In the genomic region with DNA sequence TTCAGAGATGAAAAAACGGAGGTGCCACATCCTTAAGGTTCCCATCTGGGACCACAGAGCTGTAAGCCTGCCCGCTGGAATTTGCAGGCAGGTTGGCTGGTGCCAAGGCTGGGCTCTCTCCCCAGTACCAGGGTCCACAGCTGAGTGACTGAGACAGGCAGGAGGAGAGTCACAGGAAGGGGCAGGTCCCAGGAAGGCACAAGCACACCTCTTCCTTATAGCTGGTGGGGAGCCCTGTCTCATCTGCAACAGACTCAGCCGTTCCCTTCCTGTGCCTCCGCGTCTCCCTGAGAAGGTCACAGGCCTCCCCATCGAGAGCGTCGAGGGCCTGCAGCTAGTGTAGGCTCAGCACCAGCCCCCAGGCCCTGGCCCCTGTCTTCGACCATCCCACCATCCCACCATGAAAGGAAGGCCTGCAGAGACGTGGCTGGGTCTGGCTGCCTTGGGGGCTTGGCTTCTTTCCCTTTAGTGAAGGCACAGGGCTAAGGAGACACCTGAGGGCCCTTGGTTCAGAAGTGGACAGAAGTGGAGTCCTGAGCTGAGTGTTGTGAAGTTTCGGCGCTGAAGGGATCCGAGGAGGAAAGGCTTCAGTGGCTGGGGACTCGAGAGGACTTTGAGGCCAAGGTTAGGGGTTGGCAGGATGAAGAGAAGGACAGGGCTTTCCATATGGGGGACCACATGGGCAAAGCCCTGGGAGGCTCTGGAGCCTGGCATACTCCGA, we compare ENCODE assay signal across 1 cellular context.
TF ChIP-seq lines count a peak whose summit lies in the region.

No MANE protein-coding gene starts in this region.

TF ChIP-seq in HepG2, 621 proteins besides CTCF, POLR2A, EP300 and RAD21 (continued from another document):
- TF ChIP-seq, protein P1, sequence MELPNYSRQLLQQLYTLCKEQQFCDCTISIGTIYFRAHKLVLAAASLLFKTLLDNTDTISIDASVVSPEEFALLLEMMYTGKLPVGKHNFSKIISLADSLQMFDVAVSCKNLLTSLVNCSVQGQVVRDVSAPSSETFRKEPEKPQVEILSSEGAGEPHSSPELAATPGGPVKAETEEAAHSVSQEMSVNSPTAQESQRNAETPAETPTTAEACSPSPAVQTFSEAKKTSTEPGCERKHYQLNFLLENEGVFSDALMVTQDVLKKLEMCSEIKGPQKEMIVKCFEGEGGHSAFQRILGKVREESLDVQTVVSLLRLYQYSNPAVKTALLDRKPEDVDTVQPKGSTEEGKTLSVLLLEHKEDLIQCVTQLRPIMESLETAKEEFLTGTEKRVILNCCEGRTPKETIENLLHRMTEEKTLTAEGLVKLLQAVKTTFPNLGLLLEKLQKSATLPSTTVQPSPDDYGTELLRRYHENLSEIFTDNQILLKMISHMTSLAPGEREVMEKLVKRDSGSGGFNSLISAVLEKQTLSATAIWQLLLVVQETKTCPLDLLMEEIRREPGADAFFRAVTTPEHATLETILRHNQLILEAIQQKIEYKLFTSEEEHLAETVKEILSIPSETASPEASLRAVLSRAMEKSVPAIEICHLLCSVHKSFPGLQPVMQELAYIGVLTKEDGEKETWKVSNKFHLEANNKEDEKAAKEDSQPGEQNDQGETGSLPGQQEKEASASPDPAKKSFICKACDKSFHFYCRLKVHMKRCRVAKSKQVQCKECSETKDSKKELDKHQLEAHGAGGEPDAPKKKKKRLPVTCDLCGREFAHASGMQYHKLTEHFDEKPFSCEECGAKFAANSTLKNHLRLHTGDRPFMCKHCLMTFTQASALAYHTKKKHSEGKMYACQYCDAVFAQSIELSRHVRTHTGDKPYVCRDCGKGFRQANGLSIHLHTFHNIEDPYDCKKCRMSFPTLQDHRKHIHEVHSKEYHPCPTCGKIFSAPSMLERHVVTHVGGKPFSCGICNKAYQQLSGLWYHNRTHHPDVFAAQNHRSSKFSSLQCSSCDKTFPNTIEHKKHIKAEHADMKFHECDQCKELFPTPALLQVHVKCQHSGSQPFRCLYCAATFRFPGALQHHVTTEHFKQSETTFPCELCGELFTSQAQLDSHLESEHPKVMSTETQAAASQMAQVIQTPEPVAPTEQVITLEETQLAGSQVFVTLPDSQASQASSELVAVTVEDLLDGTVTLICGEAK (IDR thresholded peaks at IDR 0.05) = no peak
- TF ChIP-seq, protein P1 (CRISPR knock-in tag; IDR thresholded peaks at IDR 0.05) = no peak
- TF ChIP-seq HDAC1 (CRISPR knock-in tag; IDR thresholded peaks at IDR 0.05) (no peak), ELF3 (CRISPR knock-in tag; IDR thresholded peaks at IDR 0.05) (no peak), RBFOX2 (IDR thresholded peaks at IDR 0.05; ENCODE audit: low read depth, low read length) (no peak), ZNF598 (CRISPR knock-in tag; IDR thresholded peaks at IDR 0.05; ENCODE audit: borderline replicate concordance) (no peak), CREB1 (IDR thresholded peaks at IDR 0.05) (no peak), CREB1 (CRISPR knock-in tag; IDR thresholded peaks at IDR 0.05) (no peak)
